ENCODE assay signal across 18 cellular contexts in genomic region chr14:57401501-57401900, GRCh38.
"Had no signal": no experiment of that assay in that cellular context is flagged by ENCODE, and none has a peak within 500 bp of the region (broad histone marks: within the 10 kb centered on the region; RNA-seq: fewer than 3 reads in every experiment).

No MANE protein-coding gene starts in this region.

- H3K4me3 Mint-ChIP-seq: activated naive CD8-positive, alpha-beta T cell treated with anti-CD3 and anti-CD28 coated beads, Interleukin-2, amount 10 ng/mL, durations not matched to agents 7 days and 5 days; brain; endodermal cell had no signal

- H3K27ac Mint-ChIP-seq: activated naive CD8-positive, alpha-beta T cell treated with anti-CD3 and anti-CD28 coated beads, Interleukin-2, amount 10 ng/mL, durations not matched to agents 7 days and 5 days; activated T-helper 2 cell treated with anti-CD3 and anti-CD28 coated beads, Interferon-gamma antibody, Interleukin-2, Interleukin-4, amounts not matched to agents 10 μg/mL and 5 μg/mL and 100 μg/mL, durations not matched to agents 14 hours and 24 hours and 36 hours had no signal

- H3K4me3 ChIP-seq: left ventricle myocardium inferior, sigmoid colon, thyroid gland had no signal

- H2AFZ ChIP-seq: parathyroid adenoma had no signal

- H3K9me3 Mint-ChIP-seq: activated naive CD8-positive, alpha-beta T cell treated with anti-CD3 and anti-CD28 coated beads, Interleukin-2, amount 10 ng/mL, durations not matched to agents 7 days and 5 days; activated T-helper 2 cell treated with anti-CD3 and anti-CD28 coated beads, Interferon-gamma antibody, Interleukin-2, Interleukin-4, amounts not matched to agents 10 μg/mL and 5 μg/mL and 100 μg/mL, durations not matched to agents 14 hours and 24 hours and 36 hours; brain; endodermal cell; naive thymus-derived CD4-positive, alpha-beta T cell had no signal

- H3K27me3 ChIP-seq: sigmoid colon, thyroid gland had no signal

- DNase-seq: activated CD4-positive, alpha-beta T cell treated with anti-CD3 and anti-CD28 coated beads for 1 hour; activated CD4-positive, alpha-beta T cell treated with anti-CD3 and anti-CD28 coated beads, Interleukin-2, amount 50 U/mL, for 4 hours; activated naive CD4-positive, alpha-beta T cell treated with Interleukin-2 at 50 U/mL for 16 hours; activated naive CD8-positive, alpha-beta T cell treated with anti-CD3 and anti-CD28 coated beads, Interleukin-2, amount 10 ng/mL, durations not matched to agents 7 days and 5 days; anterior cingulate cortex; endodermal cell; foreskin melanocyte; left ventricle myocardium inferior; naive thymus-derived CD4-positive, alpha-beta T cell; sigmoid colon; stimulated activated CD8-positive, alpha-beta memory T cell treated with anti-CD3 and anti-CD28 coated beads, Interleukin-4, amount 100 ng/mL, for 48 hours; stimulated activated naive CD4-positive, alpha-beta T cell; T-helper 2 cell; thyroid gland; WERI-Rb-1 had no signal

- H3K9ac ChIP-seq: parathyroid adenoma had no signal

- H3K27ac ChIP-seq: left ventricle myocardium inferior, parathyroid adenoma, sigmoid colon, WERI-Rb-1 had no signal

- H3K9me3 ChIP-seq: left ventricle myocardium inferior, sigmoid colon, thyroid gland had no signal

- H3K27me3 Mint-ChIP-seq: activated naive CD8-positive, alpha-beta T cell treated with anti-CD3 and anti-CD28 coated beads, Interleukin-2, amount 10 ng/mL, durations not matched to agents 7 days and 5 days; naive thymus-derived CD4-positive, alpha-beta T cell had no signal
